16 cellular contexts compared by ENCODE assay signal in the genomic region with DNA sequence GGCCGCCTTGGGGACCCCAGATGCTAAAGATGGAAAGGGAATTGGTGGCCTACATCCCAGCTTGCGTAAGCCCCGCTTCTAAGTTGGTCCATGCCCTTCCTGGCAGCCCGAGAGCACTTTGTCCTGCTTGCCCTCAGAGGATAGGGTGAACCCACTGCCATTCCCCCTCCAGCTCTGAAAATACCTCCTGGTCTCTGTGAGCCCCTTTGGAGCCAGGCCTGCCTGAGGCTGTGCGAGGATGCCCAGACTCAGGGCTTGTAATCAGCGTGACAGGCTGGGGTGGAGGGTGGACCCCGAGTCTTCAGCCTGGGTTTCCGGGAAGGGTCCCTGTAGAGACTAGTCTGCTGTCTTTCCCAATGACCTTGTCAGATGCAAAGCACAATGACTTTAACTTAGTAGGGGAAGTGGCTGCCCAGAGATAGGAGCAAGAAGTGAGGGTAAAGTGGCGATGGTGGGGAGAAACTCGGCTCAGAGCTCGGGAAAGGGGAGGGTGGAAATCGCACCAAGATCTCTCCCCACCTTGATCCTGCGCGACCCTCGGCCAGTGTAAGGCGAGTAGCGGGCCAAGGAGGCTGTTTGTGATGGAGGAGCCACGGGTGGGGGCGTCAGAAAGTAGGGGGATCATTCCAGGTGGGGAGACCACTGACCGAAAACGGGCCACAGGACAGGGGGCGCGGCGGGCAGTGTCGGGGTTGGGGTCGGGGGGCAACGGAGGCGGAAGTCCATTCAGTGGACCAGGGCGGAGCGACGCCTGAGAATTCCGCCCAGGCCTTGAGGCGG. TPM values are rescaled to one million over a fixed set of nuclear protein-coding genes. Genes with fewer than 3 reads are reported as not detected.
DNase-seq lines count a peak whose midpoint lies in the region; ATAC-seq, FAIRE-seq and TF ChIP-seq lines count a peak whose summit lies in the region.
"Had no signal": no experiment of that assay in that cellular context is flagged by ENCODE, and none has a peak within 500 bp of the region (broad histone marks: within the 10 kb centered on the region; RNA-seq: fewer than 3 reads in every experiment).

No MANE protein-coding gene starts in this region.

- H3K36me3 ChIP-seq in Caco-2 (ENCODE audit: control insufficient read depth, insufficient read depth, low read length) (no peaks in the 10 kb centered on the region), bronchial epithelial cell (ENCODE audit: control insufficient read depth, insufficient read depth, low read length) (no peaks in the 10 kb centered on the region)
- H3K36me3 ChIP-seq: adrenal gland, BE2C, right atrium auricular region, stomach had no signal

- H3K4me3 Mint-ChIP-seq in Caco-2 (ENCODE audit: unreplicated experiment), result peak overlapping the region; percentile 53
- peak overlapping the region in 5 of 8 donors; percentile 51 to 66 (median 62) for H3K4me3 Mint-ChIP-seq in naive B cell

- H3K4me1 Mint-ChIP-seq in Caco-2 (ENCODE audit: low read depth, unreplicated experiment) (peaks cover 5% of the 10 kb centered on the region), naive B cell (peaks cover 9 to 13% (median 11%) of the 10 kb centered on the region in 3 donors)

- no peak for ATAC-seq in A549
- no peak for ATAC-seq in naive B cell (ENCODE audit: low read depth in 2 of 2)

- FAIRE-seq in A549 (lab: Jason Lieb, UNC) (no peak), bronchial epithelial cell (lab: Jason Lieb, UNC) (peak; percentile 66)

- WGBS in A549 (ENCODE audit: missing lambda C conversion rate), result 70% methylated on average over 26 of the region's 33 CpGs

- H3K9me3 ChIP-seq in A549 (no peaks in the 10 kb centered on the region), Caco-2 (no peaks in the 10 kb centered on the region)
- H3K9me3 ChIP-seq: adrenal gland, BE2C, right atrium auricular region, stomach had no signal

- TF ChIP-seq RAD21 in A549 (conservative IDR thresholded peaks at IDR 0.05 in 1 of 2, IDR thresholded peaks at IDR 0.05 in 1 of 2), result no peak

- H3K4me1 ChIP-seq in A549 (peaks cover 3% of the 10 kb centered on the region; the same call in 2 of the 3 replicates), Caco-2 (0 out of 2 replicates have a peak, but pooled peaks cover 10% of the 10 kb centered on the region)
- H3K4me1 ChIP-seq: BE2C had no signal

- TF ChIP-seq EP300 in A549 (IDR thresholded peaks at IDR 0.05), result no peak

- H3K36me3 Mint-ChIP-seq in Caco-2 (ENCODE audit: insufficient read depth, unreplicated experiment) (no peaks in the 10 kb centered on the region), naive B cell (peaks cover 0 to 8% of the 10 kb centered on the region in 2 donors)

- no peak for DNase-seq in A549 (ENCODE audit: low read depth in 1 of 2, low spot score in 1 of 2)
- no peak for DNase-seq in Caco-2
- no peak for DNase-seq in bronchial epithelial cell (ENCODE audit: low read depth)
- DNase-seq in naive B cell, result no peak
- no peak for DNase-seq in NOMO-1 (lab: John Stamatoyannopoulos, UW; ENCODE audit: unreplicated experiment in 2 of 2)
- no peak for DNase-seq in activated effector memory CD4-positive, alpha-beta T cell treated with Interleukin-2 at 50 U/mL for 16 hours
- DNase-seq in NCI-H187 (lab: John Stamatoyannopoulos, UW), result no peak
- no peak for DNase-seq in NCI-H524 treated with DMSO at 0.1 percent for 48 hours (lab: John Stamatoyannopoulos, UW)
- DNase-seq: adrenal gland; BE2C; effector CD4-positive, alpha-beta T cell; NCI-H2081 treated with DMSO at 0.1 percent for 48 hours; stomach had no signal

- H3K9me3 Mint-ChIP-seq in Caco-2 (ENCODE audit: unreplicated experiment), result no peaks in the 10 kb centered on the region
- no peaks in the 10 kb centered on the region for H3K9me3 Mint-ChIP-seq in naive B cell

- intact Hi-C loops in Caco-2 (cut with micrococcal nuclease; ENCODE audit: unreplicated experiment), result no loop called here

- peak overlapping the region; percentile 82; the same call in 1 of the 3 replicates for H3K4me2 ChIP-seq in A549

- H3K27ac Mint-ChIP-seq in Caco-2 (ENCODE audit: unreplicated experiment), result no peak overlapping the region
- peak overlapping the region in 3 of 6 donors; percentile 27 to 90 (median 46) for H3K27ac Mint-ChIP-seq in naive B cell

- no peaks in the 10 kb centered on the region for H3K27me3 ChIP-seq in Caco-2 (replicated peaks; ENCODE audit: control insufficient read depth, insufficient read depth, low read length)
- peaks cover 31% of the 10 kb centered on the region for H3K27me3 ChIP-seq in bronchial epithelial cell (ENCODE audit: control insufficient read depth, insufficient read depth, low read length)

- POLR2A ChIA-PET in A549 (lab: Yijun Ruan, JAX), result no interaction called here
- POLR2A ChIA-PET in Caco-2 (lab: Charles Lee), result no interaction called here

- no peak overlapping the region for H3K27ac ChIP-seq in A549
- H3K27ac ChIP-seq: adrenal gland, right atrium auricular region, stomach had no signal

- H3K4me3 ChIP-seq in A549 (no peak overlapping the region; the same call in 2 of the 3 replicates), Caco-2 (ENCODE audit: low read depth, low read length) (no peak overlapping the region), bronchial epithelial cell (ENCODE audit: low read depth, low read length) (no peak overlapping the region)
- H3K4me3 ChIP-seq: adrenal gland had no signal

- CTCF ChIA-PET in A549 (lab: Yijun Ruan, JAX) (interaction anchor here (1.9 to 2.5 kb wide), 2 partner anchors 36 to 102 kb away, joined by 7 to 9 read pairs; no protein-coding TSS in a partner anchor), Caco-2 (lab: Charles Lee) (no interaction called here)

- TF ChIP-seq CTCF in A549 (IDR thresholded peaks at IDR 0.05) (no peak), Caco-2 (IDR thresholded peaks at IDR 0.05; ENCODE audit: insufficient read depth in 1 of 2, low read depth in 1 of 2, low read length in 1 of 2, severe bottlenecking in 1 of 2, unreplicated experiment in 1 of 2) (no peak), bronchial epithelial cell (IDR thresholded peaks at IDR 0.05; ENCODE audit: insufficient read depth, low read length, severe bottlenecking) (no peak)

- peaks cover 7% of the 10 kb centered on the region for H3K27me3 Mint-ChIP-seq in Caco-2 (ENCODE audit: insufficient read depth, unreplicated experiment)
- H3K27me3 Mint-ChIP-seq in naive B cell, result peaks cover 27 to 61% (median 32%) of the 10 kb centered on the region in 3 donors

- no peak for TF ChIP-seq POLR2A in A549 (IDR thresholded peaks at IDR 0.05; ENCODE audit: low read length)

- no TSS peak for BruUV-seq in Caco-2 (replicated peaks; lab: Mats Ljungman, UMichigan)

TF ChIP-seq in A549, 52 proteins besides CTCF, POLR2A, EP300 and RAD21 (continues in another document):
- TF ChIP-seq KDM1A (IDR thresholded peaks at IDR 0.05; ENCODE audit: low read depth), result no peak

RNA-seq across cellular contexts. Expression of gene HES3, which starts 2.7 kb away (rescaled TPM):
- polyA plus RNA-seq in A549 (2011; rRNA removed) (not detected in 2 replicates), A549 (2017; fragmentation: RNase III; extraction: RNeasy Plus Mini Kit Qiagen cat#74134 plus additional on column Dnase treatment) (not detected in 3 replicates), naive B cell (ENCODE audit: low read depth in 6 of 6) (not detected)
- not detected in 2 replicates for polyA plus RNA-seq in A549 (2012; cell fraction: cytosol; rRNA removed)
- polyA plus RNA-seq in A549 (2012; cell fraction: nucleus; rRNA removed), result not detected in 2 replicates
- polyA minus RNA-seq in A549 (2011; rRNA and poly(A)+ RNA removed), result not detected in 2 replicates
- total RNA-seq in Caco-2 (2022) (not detected in 2 replicates), bronchial epithelial cell (not detected in 2 replicates)
- total RNA-seq: adrenal gland, fibroblast of villous mesenchyme, H4, right atrium auricular region, stomach had no signal
- polyA plus RNA-seq: adrenal gland, stomach had no signal

RNA-seq across cellular contexts. Expression of gene ICMT, which starts 5.5 kb away (rescaled TPM):
- polyA plus RNA-seq in A549 (2011; rRNA removed), result 64.6 and 71.4 TPM in 2 replicates
- 33.8 and 42.9 TPM in 2 replicates for polyA plus RNA-seq in A549 (2012; cell fraction: cytosol; rRNA removed)
- polyA plus RNA-seq in A549 (2012; cell fraction: nucleus; rRNA removed), result 22.6 and 29.9 TPM in 2 replicates
- 63.9 to 97.2 TPM (median 84.6 TPM) in 3 replicates for polyA plus RNA-seq in A549 (2017; fragmentation: RNase III; extraction: RNeasy Plus Mini Kit Qiagen cat#74134 plus additional on column Dnase treatment)
- polyA minus RNA-seq in A549 (2011; rRNA and poly(A)+ RNA removed), result 61.0 and 61.6 TPM in 2 replicates
- total RNA-seq in Caco-2 (2022), result 73.6 and 77.6 TPM in 2 replicates
- 43.3 and 53.4 TPM in 2 replicates for total RNA-seq in bronchial epithelial cell
- 10 to 100 TPM in 4 of 6 donors, 1 to 10 TPM in 2; 5.4 to 16.2 (median 11.6) TPM for polyA plus RNA-seq in naive B cell (ENCODE audit: low read depth in 6 of 6)

RNA-seq across cellular contexts. Expression of gene GPR153, which starts 19.6 kb away (rescaled TPM):
- polyA plus RNA-seq in A549 (2011; rRNA removed), result 0.56 and 0.81 TPM in 2 replicates
- polyA plus RNA-seq in A549 (2012; cell fraction: cytosol; rRNA removed), result 0.87 and 1.3 TPM in 2 replicates
- 2.3 and 3.1 TPM in 2 replicates for polyA plus RNA-seq in A549 (2012; cell fraction: nucleus; rRNA removed)
- polyA plus RNA-seq in A549 (2017; fragmentation: RNase III; extraction: RNeasy Plus Mini Kit Qiagen cat#74134 plus additional on column Dnase treatment), result 1.1 to 1.5 TPM (median 1.4 TPM) in 3 replicates
- 0.68 and 0.87 TPM in 2 replicates for polyA minus RNA-seq in A549 (2011; rRNA and poly(A)+ RNA removed)
- total RNA-seq in Caco-2 (2022), result 2.7 and 3.2 TPM in 2 replicates
- total RNA-seq in bronchial epithelial cell, result 16.5 and 44.2 TPM in 2 replicates
- not detected for polyA plus RNA-seq in naive B cell (ENCODE audit: low read depth in 6 of 6)

RNA-seq across cellular contexts. Expression of gene RNF207, which starts 35.4 kb away (rescaled TPM):
- polyA plus RNA-seq in A549 (2011; rRNA removed), result 11.3 and 17.9 TPM in 2 replicates
- 51.4 and 60.1 TPM in 2 replicates for polyA plus RNA-seq in A549 (2012; cell fraction: cytosol; rRNA removed)
- polyA plus RNA-seq in A549 (2012; cell fraction: nucleus; rRNA removed), result 287 and 554 TPM in 2 replicates
- 24.6 to 28.0 TPM (median 27.6 TPM) in 3 replicates for polyA plus RNA-seq in A549 (2017; fragmentation: RNase III; extraction: RNeasy Plus Mini Kit Qiagen cat#74134 plus additional on column Dnase treatment)
- 17.1 and 19.7 TPM in 2 replicates for polyA minus RNA-seq in A549 (2011; rRNA and poly(A)+ RNA removed)
- total RNA-seq in Caco-2 (2022), result 26.1 and 27.4 TPM in 2 replicates
- total RNA-seq in bronchial epithelial cell, result 6.4 and 6.6 TPM in 2 replicates
- under 1 TPM in 4 of 6 donors, not detected in 2; 0.12 to 0.61 (median 0.26) TPM for polyA plus RNA-seq in naive B cell (ENCODE audit: low read depth in 6 of 6)

RNA-seq across cellular contexts. Expression of gene RPL22, which starts 41.9 kb away (rescaled TPM):
- polyA plus RNA-seq in A549 (2011; rRNA removed) (221 and 373 TPM in 2 replicates), A549 (2017; fragmentation: RNase III; extraction: RNeasy Plus Mini Kit Qiagen cat#74134 plus additional on column Dnase treatment) (374 to 377 TPM (median 375 TPM) in 3 replicates), naive B cell (ENCODE audit: low read depth in 6 of 6) (100 to 1,000 TPM; 148 to 237 (median 187) TPM)
- polyA plus RNA-seq in A549 (2012; cell fraction: cytosol; rRNA removed), result 73.5 and 98.3 TPM in 2 replicates
- 13.1 and 21.3 TPM in 2 replicates for polyA plus RNA-seq in A549 (2012; cell fraction: nucleus; rRNA removed)
- polyA minus RNA-seq in A549 (2011; rRNA and poly(A)+ RNA removed), result 22.8 and 27.3 TPM in 2 replicates
- total RNA-seq in Caco-2 (2022) (406 and 418 TPM in 2 replicates), bronchial epithelial cell (153 and 194 TPM in 2 replicates)
